In genomic region chr13:107574517-107575215, GRCh38 we compare ENCODE assay signal across 1 cellular context.
TF ChIP-seq lines count a peak whose summit lies in the region.

No MANE protein-coding gene starts in this region.

TF ChIP-seq in H1, 55 proteins besides CTCF, POLR2A, EP300 and RAD21 (continued from another document):
- TF ChIP-seq ATF2 (IDR thresholded peaks at IDR 0.05; ENCODE audit: low read length) (no peak), CEBPB (IDR thresholded peaks at IDR 0.05; ENCODE audit: low read depth, low read length) (0 out of 2 replicates have a peak, but pooled peaks have one; percentile 23), CHD7 (IDR thresholded peaks at IDR 0.05; ENCODE audit: insufficient replicate concordance, low read length) (peak; percentile 89), MAX (IDR thresholded peaks at IDR 0.05) (no peak), SP2 (IDR thresholded peaks at IDR 0.05; ENCODE audit: low read length) (no peak)
